Comparison of ENCODE assay signal across 15 cellular contexts in the genomic region with DNA sequence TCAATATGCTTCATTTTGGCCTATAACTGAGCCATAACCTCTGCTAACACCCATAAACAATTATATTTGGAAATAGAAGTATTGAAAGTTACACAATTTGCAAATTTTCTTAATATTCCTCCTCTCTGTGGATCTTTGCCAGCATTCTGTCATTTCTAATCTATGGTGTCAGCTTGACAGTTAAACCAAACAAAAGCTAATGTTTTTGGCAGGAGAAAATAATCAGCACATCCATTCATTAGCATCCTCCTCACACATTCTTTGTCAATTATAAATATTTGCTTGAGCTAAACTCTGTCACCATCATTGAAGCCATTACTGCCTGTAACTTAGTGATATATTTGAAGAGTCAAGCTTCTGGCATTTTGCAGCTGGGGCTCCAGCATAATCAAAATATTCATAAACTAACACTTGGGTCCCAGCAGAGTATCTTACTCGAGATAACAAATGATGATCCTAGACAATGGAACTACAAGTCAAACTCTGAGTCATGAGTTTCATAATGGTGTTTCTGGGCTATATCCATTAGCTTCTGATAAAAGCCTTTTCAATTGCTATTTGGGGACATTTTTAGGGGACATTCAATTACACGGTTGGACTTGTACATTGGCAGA.
DNase-seq lines count a peak whose midpoint lies in the region; TF ChIP-seq lines count a peak whose summit lies in the region.
"Had no signal": no experiment of that assay in that cellular context is flagged by ENCODE, and none has a peak within 500 bp of the region (broad histone marks: within the 10 kb centered on the region; RNA-seq: fewer than 3 reads in every experiment).

No MANE protein-coding gene starts in this region.

- H3K14ac ChIP-seq in mesenchymal stem cell (ENCODE audit: low read length in 2 of 2), result no peak overlapping the region

- H3K36me3 ChIP-seq in GM23248 (ENCODE audit: low read depth) (no peaks in the 10 kb centered on the region), mesenchymal stem cell (ENCODE audit: control insufficient read depth in 1 of 2, insufficient read depth in 2 of 2, low read depth in 1 of 2, low read length in 2 of 2) (no peaks in the 10 kb centered on the region)

- no peak for TF ChIP-seq CTCF in cardiac fibroblast (IDR thresholded peaks at IDR 0.05; ENCODE audit: low read depth, low read length)
- no peak for TF ChIP-seq CTCF in GM10248 (IDR thresholded peaks at IDR 0.05; ENCODE audit: control extremely low read depth, extremely low read depth, low read depth, missing control alignments)

- peak; percentile 15 for DNase-seq in GM23248
- DNase-seq in NCI-H748 treated with DMSO at 0.1 percent for 48 hours (lab: John Stamatoyannopoulos, UW), result peak; percentile 9
- peak; percentile 23 to 36 for DNase-seq in cardiac fibroblast (ENCODE audit: low read depth in 2 of 2)
- peak; percentile 21 for DNase-seq in mesenchymal stem cell
- DNase-seq in GM10248 (ENCODE audit: extremely low spot score), result no peak
- DNase-seq in activated CD8-positive, alpha-beta memory T cell treated with anti-CD3 and anti-CD28 coated beads for 24 hours, result no peak
- DNase-seq in activated T-helper 2 cell treated with anti-CD3 and anti-CD28 coated beads, Interferon-gamma antibody, Interleukin-2, Interleukin-4, amounts not matched to agents 10 μg/mL and 5 μg/mL and 100 μg/mL, durations not matched to agents 14 hours and 24 hours and 36 hours (ENCODE audit: low spot score), result no peak
- DNase-seq: CD8-positive, alpha-beta T cell; DMS 273 treated with DMSO at 0.1 percent for 48 hours; EL; H9; NCI-H1417 treated with DMSO at 0.1 percent for 48 hours; NCI-H2029 treated with DMSO at 0.1 percent for 48 hours; NCI-H526 treated with DMSO at 0.1 percent for 48 hours; SHP77 had no signal

- H2BK12ac ChIP-seq in mesenchymal stem cell (ENCODE audit: low read length in 2 of 2), result no peak overlapping the region

- no peaks in the 10 kb centered on the region for H3K36me3 Mint-ChIP-seq in activated T-helper 2 cell treated with anti-CD3 and anti-CD28 coated beads, Interferon-gamma antibody, Interleukin-2, Interleukin-4, amounts not matched to agents 10 μg/mL and 5 μg/mL and 100 μg/mL, durations not matched to agents 14 hours and 24 hours and 36 hours (ENCODE audit: low read depth)
- H3K36me3 Mint-ChIP-seq: CD8-positive, alpha-beta T cell had no signal

- H3K27ac Mint-ChIP-seq in activated T-helper 2 cell treated with anti-CD3 and anti-CD28 coated beads, Interferon-gamma antibody, Interleukin-2, Interleukin-4, amounts not matched to agents 10 μg/mL and 5 μg/mL and 100 μg/mL, durations not matched to agents 14 hours and 24 hours and 36 hours, result no peak overlapping the region
- H3K27ac Mint-ChIP-seq: CD8-positive, alpha-beta T cell; H9 had no signal

- no peak overlapping the region for H4K91ac ChIP-seq in mesenchymal stem cell (ENCODE audit: low read length)

- H3K9ac ChIP-seq in GM23248 (no peak overlapping the region), mesenchymal stem cell (ENCODE audit: low read length) (no peak overlapping the region)

- H3K4ac ChIP-seq in mesenchymal stem cell (ENCODE audit: low read depth in 1 of 2, low read length in 2 of 2), result no peak overlapping the region

- H3K4me3 ChIP-seq in GM23248 (no peak overlapping the region), cardiac fibroblast (replicated peaks in 1 of 2; ENCODE audit: low read depth in 2 of 2, low read length in 2 of 2) (no peak overlapping the region), mesenchymal stem cell (ENCODE audit: insufficient read depth in 1 of 2, low read depth in 1 of 2, low read length in 2 of 2) (no peak overlapping the region)

- H3K27me3 ChIP-seq in GM23248 (replicated peaks; ENCODE audit: insufficient read depth) (no peaks in the 10 kb centered on the region), mesenchymal stem cell (ENCODE audit: control insufficient read depth in 1 of 2, insufficient read depth in 1 of 2, low read length in 2 of 2) (no peaks in the 10 kb centered on the region)

- H3K18ac ChIP-seq in mesenchymal stem cell (ENCODE audit: low read depth in 1 of 2, low read length in 2 of 2), result no peak overlapping the region

- POLR2A ChIA-PET in GM10248 (lab: Yijun Ruan, JAX), result no interaction called here

- H3K79me2 ChIP-seq in GM23248 (ENCODE audit: insufficient read depth), result no peaks in the 10 kb centered on the region

- CTCF ChIA-PET in GM10248 (lab: Yijun Ruan, JAX), result no interaction called here

- H2BK120ac ChIP-seq in mesenchymal stem cell (ENCODE audit: low read depth, low read length), result no peak overlapping the region

- H3K23ac ChIP-seq in mesenchymal stem cell (ENCODE audit: low read length in 2 of 2), result no peak overlapping the region

- intact Hi-C loops in activated T-helper 2 cell treated with anti-CD3 and anti-CD28 coated beads, Interferon-gamma antibody, Interleukin-2, Interleukin-4, amounts not matched to agents 10 μg/mL and 5 μg/mL and 100 μg/mL, durations not matched to agents 14 hours and 24 hours and 36 hours (cut with micrococcal nuclease), result no loop called here

- H3F3A ChIP-seq in GM23248 (ENCODE audit: insufficient read depth), result no peaks in the 10 kb centered on the region

- no peaks in the 10 kb centered on the region for H4K20me1 ChIP-seq in GM23248 (ENCODE audit: insufficient read depth)

- H3K4me1 Mint-ChIP-seq in activated T-helper 2 cell treated with anti-CD3 and anti-CD28 coated beads, Interferon-gamma antibody, Interleukin-2, Interleukin-4, amounts not matched to agents 10 μg/mL and 5 μg/mL and 100 μg/mL, durations not matched to agents 14 hours and 24 hours and 36 hours (ENCODE audit: low read depth), result peaks cover 4% of the 10 kb centered on the region

- H4K8ac ChIP-seq in mesenchymal stem cell (ENCODE audit: low read length), result no peak overlapping the region

- H2BK15ac ChIP-seq in mesenchymal stem cell (ENCODE audit: low read depth, poor library complexity, severe bottlenecking), result no peak overlapping the region

- H3K4me3 Mint-ChIP-seq in activated T-helper 2 cell treated with anti-CD3 and anti-CD28 coated beads, Interferon-gamma antibody, Interleukin-2, Interleukin-4, amounts not matched to agents 10 μg/mL and 5 μg/mL and 100 μg/mL, durations not matched to agents 14 hours and 24 hours and 36 hours (ENCODE audit: low read depth), result no peak overlapping the region
- H3K4me3 Mint-ChIP-seq: CD8-positive, alpha-beta T cell; H9 had no signal

- H3K9me2 ChIP-seq in GM23248 (ENCODE audit: insufficient read depth), result no peaks in the 10 kb centered on the region

- WGBS in GM23248 (ENCODE audit: low coverage in 1 of 2, low lambda C conversion rate in 2 of 2, missing lambda C conversion rate in 2 of 2), 2 experiments, result 13 to 18% methylated on average over 2 of the region's 2 CpGs
- WGBS in mesenchymal stem cell, result 93% methylated on average over 2 of the region's 2 CpGs

- no peak overlapping the region for H2AFZ ChIP-seq in GM23248
- H2AFZ ChIP-seq in mesenchymal stem cell (ENCODE audit: low read depth, low read length), result no peak overlapping the region

- H3K4me2 ChIP-seq in GM23248 (ENCODE audit: unreplicated experiment), result no peak overlapping the region
- no peak overlapping the region for H3K4me2 ChIP-seq in mesenchymal stem cell (ENCODE audit: low read length, poor library complexity, severe bottlenecking)

- no peaks in the 10 kb centered on the region for H3K9me3 Mint-ChIP-seq in activated T-helper 2 cell treated with anti-CD3 and anti-CD28 coated beads, Interferon-gamma antibody, Interleukin-2, Interleukin-4, amounts not matched to agents 10 μg/mL and 5 μg/mL and 100 μg/mL, durations not matched to agents 14 hours and 24 hours and 36 hours
- H3K9me3 Mint-ChIP-seq: CD8-positive, alpha-beta T cell; H9 had no signal

- no peak overlapping the region for H3K27ac ChIP-seq in GM23248
- no peak overlapping the region for H3K27ac ChIP-seq in mesenchymal stem cell (ENCODE audit: low read length, poor library complexity, severe bottlenecking)

- H3K9me3 ChIP-seq in GM23248 (ENCODE audit: low read depth), result no peaks in the 10 kb centered on the region
- H3K9me3 ChIP-seq in mesenchymal stem cell (ENCODE audit: control insufficient read depth, low read length), result no peaks in the 10 kb centered on the region

- H2AK5ac ChIP-seq in mesenchymal stem cell (ENCODE audit: low read length, severe bottlenecking), result no peak overlapping the region

- H3K27me3 Mint-ChIP-seq in activated T-helper 2 cell treated with anti-CD3 and anti-CD28 coated beads, Interferon-gamma antibody, Interleukin-2, Interleukin-4, amounts not matched to agents 10 μg/mL and 5 μg/mL and 100 μg/mL, durations not matched to agents 14 hours and 24 hours and 36 hours (ENCODE audit: low read depth), result peaks cover 3% of the 10 kb centered on the region

- in situ Hi-C loops in GM23248 (cut with MboI), result no loop called here

- no peaks in the 10 kb centered on the region for H3K79me1 ChIP-seq in mesenchymal stem cell (replicated peaks; ENCODE audit: low read length, poor library complexity, severe bottlenecking)

- H3K4me1 ChIP-seq in GM23248 (ENCODE audit: insufficient read depth) (no peaks in the 10 kb centered on the region), mesenchymal stem cell (ENCODE audit: control insufficient read depth, insufficient read depth, low read depth, low read length) (no peaks in the 10 kb centered on the region)

- no peak overlapping the region for H2BK5ac ChIP-seq in mesenchymal stem cell (ENCODE audit: low read depth, low read length, poor library complexity, severe bottlenecking)

Comparison
In these comparisons a context has a peak if more than half of its experiments do, and no peak if none do; other contexts are left out.
1. DNase-seq: peak in GM23248 (single experiment), NCI-H748 treated with DMSO at 0.1 percent for 48 hours (single experiment), cardiac fibroblast (2 of 2) and mesenchymal stem cell (single experiment); none in GM10248 (single experiment), activated CD8-positive, alpha-beta memory T cell treated with anti-CD3 and anti-CD28 coated beads for 24 hours (single experiment) and activated T-helper 2 cell treated with anti-CD3 and anti-CD28 coated beads, Interferon-gamma antibody, Interleukin-2, Interleukin-4, amounts not matched to agents 10 μg/mL and 5 μg/mL and 100 μg/mL, durations not matched to agents 14 hours and 24 hours and 36 hours (single experiment).